ENCODE assay signal across 8 cellular contexts in the genomic region with DNA sequence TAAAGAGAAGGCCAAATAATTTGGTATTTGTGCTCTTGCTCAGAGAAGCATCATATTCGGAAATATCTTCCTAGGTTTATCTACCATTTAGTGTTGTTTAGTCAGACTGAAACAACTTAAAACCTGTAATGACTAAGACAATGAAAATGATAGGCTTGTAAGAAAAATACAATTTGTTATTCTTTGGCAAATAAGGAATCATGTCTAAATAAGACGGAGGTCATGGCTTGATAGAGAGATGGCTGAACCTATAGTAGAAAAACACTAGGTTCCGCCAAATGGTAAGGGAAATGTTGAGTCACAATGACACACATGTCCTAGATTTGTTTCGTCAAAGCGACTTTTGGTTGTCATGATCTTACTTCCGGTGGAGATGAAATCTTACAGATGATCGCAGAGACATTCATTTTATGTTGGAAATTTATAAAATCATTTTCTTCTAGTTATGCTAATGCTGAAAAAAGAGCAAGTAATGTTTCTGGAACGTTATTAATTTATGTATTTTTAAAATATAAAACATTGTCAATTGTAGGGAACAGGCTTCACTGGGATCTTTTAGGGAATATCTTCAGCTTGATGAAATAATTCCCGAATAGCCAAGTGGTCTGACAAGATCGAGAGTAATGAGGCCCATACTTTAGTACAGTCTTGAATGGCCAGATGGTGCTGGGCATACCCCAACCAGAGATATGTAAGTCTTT. TPM values are rescaled to one million over a fixed set of nuclear protein-coding genes. Genes with fewer than 3 reads are reported as not detected.
A peak's percentile ranks its signal among the peaks of the same experiment; 100 is the strongest.
DNase-seq lines count a peak whose midpoint lies in the region; ATAC-seq and TF ChIP-seq lines count a peak whose summit lies in the region.

No MANE protein-coding gene starts in this region.

- H3K4me1 Mint-ChIP-seq in natural killer cell = peaks cover 68 to 76% of the 10 kb centered on the region in 2 donors

- H3K4me3 Mint-ChIP-seq in natural killer cell = peak overlapping the region; percentile 89

- no peaks in the 10 kb centered on the region for H3K9me3 ChIP-seq in body of pancreas

- 61 to 69% methylated on average over 10 of the region's 10 CpGs for WGBS in body of pancreas, 2 donors

- H3K27me3 ChIP-seq in body of pancreas = no peaks in the 10 kb centered on the region

- no peaks in the 10 kb centered on the region for H3K27me3 Mint-ChIP-seq in natural killer cell (ENCODE audit: low read depth in 2 of 2)

- no peak for TF ChIP-seq CTCF in GM12875 (IDR thresholded peaks at IDR 0.05; ENCODE audit: borderline replicate concordance, insufficient read depth, low read depth, low read length)
- TF ChIP-seq CTCF in body of pancreas (IDR thresholded peaks at IDR 0.05) = no peak
- TF ChIP-seq CTCF in natural killer cell (IDR thresholded peaks at IDR 0.05) = no peak

- no peaks in the 10 kb centered on the region for H3K36me3 ChIP-seq in body of pancreas (replicated peaks in 1 of 2; ENCODE audit: insufficient read depth in 1 of 2, low read depth in 2 of 2)

- DNase-seq in MV-4-11 (lab: John Stamatoyannopoulos, UW) (peak; percentile 79), body of pancreas (peak in 1 of 4 donors; percentile 36), natural killer cell (no peak), DMS53 treated with DMSO at 0.1 percent for 48 hours (lab: John Stamatoyannopoulos, UW; ENCODE audit: unreplicated experiment) (no peak), NCI-H1694 treated with DMSO at 0.1 percent for 48 hours (lab: John Stamatoyannopoulos, UW) (no peak)

- H3K27ac ChIP-seq in body of pancreas = peak overlapping the region in 3 of 4 donors; percentile 36 to 66 (median 57)

- H3K4me1 ChIP-seq in body of pancreas = peaks cover 5% of the 10 kb centered on the region

- ATAC-seq in body of pancreas (no peak), natural killer cell (peak; percentile 13 to 33 (median 15)), HG03460 (IDR thresholded peaks at IDR 0.05; ENCODE audit: unreplicated experiment) (no peak), GM19351 (IDR thresholded peaks at IDR 0.05; ENCODE audit: unreplicated experiment) (no peak)

- no peaks in the 10 kb centered on the region for H3K9me3 Mint-ChIP-seq in natural killer cell

- peak overlapping the region; percentile 96 for H3K27ac Mint-ChIP-seq in natural killer cell

- intact Hi-C loops in body of pancreas (cut with DNase I) = no loop called here
- intact Hi-C loops in natural killer cell (cut with micrococcal nuclease) = loop anchor here (1.0 to 2.0 kb wide), 3 partner anchors 14 to 90 kb away; no protein-coding TSS in a partner anchor

- peaks cover 5% of the 10 kb centered on the region for H3K36me3 Mint-ChIP-seq in natural killer cell

- H3K4me3 ChIP-seq in GM12875 (ENCODE audit: low read depth, low read length) (peak overlapping the region; percentile 51), body of pancreas (no peak overlapping the region)

- TF ChIP-seq POLR2A in body of pancreas (IDR thresholded peaks at IDR 0.05) = peak in 1 of 3 donors; percentile 52

RNA-seq across cellular contexts. Expression of a gene that starts 1.0 kb away (rescaled TPM):
- total RNA-seq in body of pancreas = 10 to 100 TPM; 52.7 to 55.7 TPM
- total RNA-seq in natural killer cell = 100 to 1,000 TPM; 636 to 954 (median 778) TPM

RNA-seq across cellular contexts. Expression of a gene that starts 35.0 kb away (rescaled TPM):
- total RNA-seq in body of pancreas = 10 to 100 TPM; 12.2 to 17.1 TPM
- 10 to 100 TPM; 62.6 to 86.4 (median 86.2) TPM for total RNA-seq in natural killer cell

Comparison
In these comparisons a context has a peak if more than half of its experiments do, and no peak if none do; other contexts are left out.
1. ATAC-seq: peak in natural killer cell (3 of 3); none in body of pancreas (single experiment), HG03460 (single experiment) and GM19351 (single experiment).
2. RNA of a gene that starts 1.0 kb away (total RNA-seq): 636 to 954 TPM in natural killer cell; 52.7 to 55.7 TPM in body of pancreas; every median in the first group is over 10 times any median in the second.